Comparison of ENCODE assay signal across 14 cellular contexts in genomic region chr20:63966944-63967322, GRCh38.
"Had no signal": no experiment of that assay in that cellular context is flagged by ENCODE, and none has a peak within 500 bp of the region (broad histone marks: within the 10 kb centered on the region; RNA-seq: fewer than 3 reads in every experiment).

No MANE protein-coding gene starts in this region.

- H3K9me3 Mint-ChIP-seq: activated B cell treated with CpG ODN at 0.5 μM for 24 hours; activated CD8-positive, alpha-beta T cell treated with anti-CD3 and anti-CD28 coated beads for 36 hours; effector memory CD8-positive, alpha-beta T cell had no signal

- H3K4me3 Mint-ChIP-seq: activated B cell treated with CpG ODN at 0.5 μM for 24 hours; activated CD8-positive, alpha-beta T cell treated with anti-CD3 and anti-CD28 coated beads for 36 hours; dendritic cell treated with granulocyte-macrophage colony-stimulating factor and Interleukin-4, amounts not matched to agents 40 ng/mL and 50 ng/mL, for 4 days; effector memory CD8-positive, alpha-beta T cell; stimulated activated memory B cell treated with anti-CD40 and anti-IgM and Interleukin-4, amounts not matched to agents 10 μg/mL and 1 μg/mL and 100 μg/mL, for 72 hours had no signal

- H3K27ac Mint-ChIP-seq: activated B cell treated with CpG ODN at 0.5 μM for 24 hours; activated CD8-positive, alpha-beta T cell treated with anti-CD3 and anti-CD28 coated beads for 36 hours; activated T-cell treated with anti-CD3 and anti-CD28 coated beads, Interleukin-2, amount 50 U/mL, for 72 hours; dendritic cell treated with granulocyte-macrophage colony-stimulating factor and Interleukin-4, amounts not matched to agents 40 ng/mL and 50 ng/mL, for 4 days; stimulated activated memory B cell treated with anti-CD40 and anti-IgM and Interleukin-4, amounts not matched to agents 10 μg/mL and 1 μg/mL and 100 μg/mL, for 72 hours had no signal

- DNase-seq: activated CD4-positive, alpha-beta T cell treated with anti-CD3 and anti-CD28 coated beads for 48 hours; activated gamma-delta T cell; cerebellar nuclear complex; effector memory CD8-positive, alpha-beta T cell; mammary epithelial cell; nucleus accumbens; T-helper 2 cell had no signal

- H3K27ac ChIP-seq: psoas muscle, thyroid gland had no signal

- H3K27me3 Mint-ChIP-seq: activated B cell treated with CpG ODN at 0.5 μM for 24 hours; activated CD8-positive, alpha-beta T cell treated with anti-CD3 and anti-CD28 coated beads for 36 hours; effector memory CD8-positive, alpha-beta T cell; stimulated activated memory B cell treated with anti-CD40 and anti-IgM and Interleukin-4, amounts not matched to agents 10 μg/mL and 1 μg/mL and 100 μg/mL, for 72 hours had no signal

- H3K4me3 ChIP-seq: psoas muscle, thyroid gland had no signal

- H3K9me3 ChIP-seq: psoas muscle, thyroid gland had no signal

- ATAC-seq: activated CD8-positive, alpha-beta T cell treated with anti-CD3 and anti-CD28 coated beads for 36 hours; activated T-cell treated with anti-CD3 and anti-CD28 coated beads, Interleukin-2, amount 50 U/mL, for 72 hours; effector memory CD8-positive, alpha-beta T cell; psoas muscle; stimulated activated memory B cell treated with anti-CD40 and anti-IgM and Interleukin-4, amounts not matched to agents 10 μg/mL and 1 μg/mL and 100 μg/mL, for 72 hours had no signal

- H3K27me3 ChIP-seq: thyroid gland had no signal
